ENCODE assay signal across 9 cellular contexts in genomic region chr9:123998970-123999621, GRCh38. TPM values are rescaled to one million over a fixed set of nuclear protein-coding genes. Genes with fewer than 3 reads are reported as not detected.
DNase-seq lines count a peak whose midpoint lies in the region; ATAC-seq, FAIRE-seq and TF ChIP-seq lines count a peak whose summit lies in the region.
"Had no signal": no experiment of that assay in that cellular context is flagged by ENCODE, and none has a peak within 500 bp of the region (broad histone marks: within the 10 kb centered on the region; RNA-seq: fewer than 3 reads in every experiment).

No MANE protein-coding gene starts in this region.

- peaks cover 84% of the 10 kb centered on the region for H3K27me3 Mint-ChIP-seq in activated CD4-positive, alpha-beta memory T cell treated with anti-CD3 and anti-CD28 coated beads, Interleukin-2, amount 10 ng/mL, durations not matched to agents 7 days and 5 days

- H3K27ac ChIP-seq in A549 (peak overlapping the region in 1 of 2 experiments; percentile 83; a peak in 4 of 6 replicates), mesenchymal stem cell (ENCODE audit: low read length, poor library complexity, severe bottlenecking) (no peak overlapping the region)

- H3K4me1 ChIP-seq in A549: no peaks in the 10 kb centered on the region
- peaks cover 20% of the 10 kb centered on the region for H3K4me1 ChIP-seq in mesenchymal stem cell (ENCODE audit: control insufficient read depth, insufficient read depth, low read depth, low read length)

- peak overlapping the region in 1 of 2 experiments; percentile 67 for H3K23ac ChIP-seq in mesenchymal stem cell (ENCODE audit: low read length in 2 of 2)

- no peak for TF ChIP-seq EP300 in A549 (IDR thresholded peaks at IDR 0.05)

- peak overlapping the region; percentile 60 for H2AFZ ChIP-seq in mesenchymal stem cell (ENCODE audit: low read depth, low read length)

- H3K14ac ChIP-seq in mesenchymal stem cell (ENCODE audit: low read length in 2 of 2): no peak overlapping the region

- H3K4me3 ChIP-seq in A549 (peak overlapping the region; percentile 70), GM12864 (ENCODE audit: low read depth, low read length) (peak overlapping the region; percentile 33), mesenchymal stem cell (ENCODE audit: insufficient read depth in 1 of 2, low read depth in 1 of 2, low read length in 2 of 2) (peak overlapping the region; percentile 12 to 64)

- no peak overlapping the region for H2BK12ac ChIP-seq in mesenchymal stem cell (ENCODE audit: low read length in 2 of 2)

- CTCF ChIA-PET in A549 (lab: Yijun Ruan, JAX): interaction anchor here (0.8 kb wide), 1 partner anchor 52 kb away, joined by 3 read pairs; no protein-coding TSS in a partner anchor
- CTCF ChIA-PET in activated CD4-positive, alpha-beta memory T cell treated with anti-CD3 and anti-CD28 coated beads, Interleukin-2, amount 10 ng/mL, durations not matched to agents 7 days and 5 days (lab: Charles Lee): no interaction called here

- no peak overlapping the region for H3K27ac Mint-ChIP-seq in activated CD4-positive, alpha-beta memory T cell treated with anti-CD3 and anti-CD28 coated beads, Interleukin-2, amount 10 ng/mL, durations not matched to agents 7 days and 5 days

- no peaks in the 10 kb centered on the region for H3K79me1 ChIP-seq in mesenchymal stem cell (replicated peaks; ENCODE audit: low read length, poor library complexity, severe bottlenecking)

- POLR2A ChIA-PET in A549 (lab: Yijun Ruan, JAX): no interaction called here
- POLR2A ChIA-PET in activated CD4-positive, alpha-beta memory T cell treated with anti-CD3 and anti-CD28 coated beads, Interleukin-2, amount 10 ng/mL, durations not matched to agents 7 days and 5 days (lab: Charles Lee): no interaction called here

- H3K4me2 ChIP-seq in A549 (peak overlapping the region; percentile 100), mesenchymal stem cell (ENCODE audit: low read length, poor library complexity, severe bottlenecking) (peak overlapping the region; percentile 54)

- no peak for FAIRE-seq in A549 (lab: Jason Lieb, UNC)

- H2BK120ac ChIP-seq in mesenchymal stem cell (ENCODE audit: low read depth, low read length): no peak overlapping the region

- WGBS in A549 (ENCODE audit: missing lambda C conversion rate): 42% methylated on average over 23 of the region's 43 CpGs
- 2% methylated on average over 16 of the region's 43 CpGs for WGBS in mesenchymal stem cell

- TF ChIP-seq CTCF in A549 (IDR thresholded peaks at IDR 0.05): no peak
- no peak for TF ChIP-seq CTCF in GM12864 (IDR thresholded peaks at IDR 0.05; ENCODE audit: low read depth, low read length, missing control alignments)

- H3K36me3 Mint-ChIP-seq in activated CD4-positive, alpha-beta memory T cell treated with anti-CD3 and anti-CD28 coated beads, Interleukin-2, amount 10 ng/mL, durations not matched to agents 7 days and 5 days (ENCODE audit: low read depth): peaks cover 4% of the 10 kb centered on the region

- peak overlapping the region; percentile 31 for H3K4me3 Mint-ChIP-seq in activated CD4-positive, alpha-beta memory T cell treated with anti-CD3 and anti-CD28 coated beads, Interleukin-2, amount 10 ng/mL, durations not matched to agents 7 days and 5 days

- no peak overlapping the region for H3K4ac ChIP-seq in mesenchymal stem cell (ENCODE audit: low read depth in 1 of 2, low read length in 2 of 2)

- H2BK15ac ChIP-seq in mesenchymal stem cell (ENCODE audit: low read depth, poor library complexity, severe bottlenecking): no peak overlapping the region

- H3K4me1 Mint-ChIP-seq in activated CD4-positive, alpha-beta memory T cell treated with anti-CD3 and anti-CD28 coated beads, Interleukin-2, amount 10 ng/mL, durations not matched to agents 7 days and 5 days: peaks cover 26% of the 10 kb centered on the region

- H2BK5ac ChIP-seq in mesenchymal stem cell (ENCODE audit: low read depth, low read length, poor library complexity, severe bottlenecking): no peak overlapping the region

- H3K36me3 ChIP-seq in mesenchymal stem cell (ENCODE audit: control insufficient read depth in 1 of 2, insufficient read depth in 2 of 2, low read depth in 1 of 2, low read length in 2 of 2): no peaks in the 10 kb centered on the region

- H3K9me3 Mint-ChIP-seq in activated CD4-positive, alpha-beta memory T cell treated with anti-CD3 and anti-CD28 coated beads, Interleukin-2, amount 10 ng/mL, durations not matched to agents 7 days and 5 days: no peaks in the 10 kb centered on the region

- no peak for TF ChIP-seq POLR2A in A549 (IDR thresholded peaks at IDR 0.05; ENCODE audit: low read length)

- no peak overlapping the region for H3K18ac ChIP-seq in mesenchymal stem cell (ENCODE audit: low read depth in 1 of 2, low read length in 2 of 2)

- no peak overlapping the region for H4K8ac ChIP-seq in mesenchymal stem cell (ENCODE audit: low read length)

- no peak overlapping the region for H3K9ac ChIP-seq in mesenchymal stem cell (ENCODE audit: low read length)

- no peak overlapping the region for H2AK5ac ChIP-seq in mesenchymal stem cell (ENCODE audit: low read length, severe bottlenecking)

- no peak overlapping the region for H4K91ac ChIP-seq in mesenchymal stem cell (ENCODE audit: low read length)

- DNase-seq in A549 (ENCODE audit: low read depth in 1 of 2, low spot score in 1 of 2) (no peak), GM12864 (ENCODE audit: low read depth) (no peak), mesenchymal stem cell (no peak), GM19238 (ENCODE audit: insufficient read length, low spot score) (no peak)
- no peak for DNase-seq in activated CD4-positive, alpha-beta memory T cell treated with anti-CD3 and anti-CD28 coated beads, Interleukin-2, amount 10 ng/mL, durations not matched to agents 7 days and 5 days
- no peak for DNase-seq in stimulated activated CD4-positive, alpha-beta T cell treated with anti-CD3 and anti-CD28 coated beads, Interleukin-12 subunit alpha, Interleukin-12 subunit beta, amount 100 ng/mL, for 4 hours
- DNase-seq: activated effector memory CD4-positive, alpha-beta T cell treated with Interleukin-2 at 50 U/mL for 16 hours had no signal

- peak in 1 of 2 experiments; percentile 12; a peak in 2 of 6 replicates for ATAC-seq in A549
- ATAC-seq in GM18870 (IDR thresholded peaks at IDR 0.05; ENCODE audit: unreplicated experiment): no peak
- ATAC-seq in HG02642 (IDR thresholded peaks at IDR 0.05; ENCODE audit: poor library complexity, unreplicated experiment): no peak

- no peak for TF ChIP-seq RAD21 in A549 (conservative IDR thresholded peaks at IDR 0.05 in 1 of 2, IDR thresholded peaks at IDR 0.05 in 1 of 2)

- peaks cover 87 to 90% of the 10 kb centered on the region in 2 experiments for H3K27me3 ChIP-seq in mesenchymal stem cell (ENCODE audit: control insufficient read depth in 1 of 2, insufficient read depth in 1 of 2, low read length in 2 of 2)

- H3K9me3 ChIP-seq in A549 (no peaks in the 10 kb centered on the region), mesenchymal stem cell (ENCODE audit: control insufficient read depth, low read length) (no peaks in the 10 kb centered on the region)

TF ChIP-seq in A549, 52 proteins besides CTCF, POLR2A, EP300 and RAD21:
- TF ChIP-seq E2F6 (IDR thresholded peaks at IDR 0.05; ENCODE audit: borderline replicate concordance, low read depth): no peak
- TF ChIP-seq CBX8 (IDR thresholded peaks at IDR 0.05): no peak
- TF ChIP-seq EHF (CRISPR knock-in tag; IDR thresholded peaks at IDR 0.05): no peak
- TF ChIP-seq POLR2AphosphoS2 (conservative IDR thresholded peaks at IDR 0.05; ENCODE audit: low read length): no peak
TF ChIP-seq in A549: peak in this region for 0.

RNA-seq across cellular contexts. Expression of gene LHX2, which starts 12.5 kb away (rescaled TPM):
- 2.4 and 2.9 TPM in 2 replicates for polyA plus RNA-seq in A549 (2011; rRNA removed)
- 8.7 and 11.5 TPM in 2 replicates for polyA plus RNA-seq in A549 (2012; cell fraction: cytosol; rRNA removed)
- 11.0 and 12.4 TPM in 2 replicates for polyA plus RNA-seq in A549 (2012; cell fraction: nucleus; rRNA removed)
- 4.1 to 4.6 TPM (median 4.4 TPM) in 3 replicates for polyA plus RNA-seq in A549 (2017; fragmentation: RNase III; extraction: RNeasy Plus Mini Kit Qiagen cat#74134 plus additional on column Dnase treatment)
- 2.0 and 4.1 TPM in 2 replicates for polyA minus RNA-seq in A549 (2011; rRNA and poly(A)+ RNA removed)
- not detected for total RNA-seq in activated CD4-positive, alpha-beta memory T cell treated with anti-CD3 and anti-CD28 coated beads, Interleukin-2, amount 10 ng/mL, durations not matched to agents 7 days and 5 days
- polyA plus RNA-seq in mesenchymal stem cell (2013, experiment 1 of 2): not detected
- 0.05 TPM for polyA plus RNA-seq in mesenchymal stem cell (2013, experiment 2 of 2)
